13 cellular contexts compared by ENCODE assay signal in the genomic region with DNA sequence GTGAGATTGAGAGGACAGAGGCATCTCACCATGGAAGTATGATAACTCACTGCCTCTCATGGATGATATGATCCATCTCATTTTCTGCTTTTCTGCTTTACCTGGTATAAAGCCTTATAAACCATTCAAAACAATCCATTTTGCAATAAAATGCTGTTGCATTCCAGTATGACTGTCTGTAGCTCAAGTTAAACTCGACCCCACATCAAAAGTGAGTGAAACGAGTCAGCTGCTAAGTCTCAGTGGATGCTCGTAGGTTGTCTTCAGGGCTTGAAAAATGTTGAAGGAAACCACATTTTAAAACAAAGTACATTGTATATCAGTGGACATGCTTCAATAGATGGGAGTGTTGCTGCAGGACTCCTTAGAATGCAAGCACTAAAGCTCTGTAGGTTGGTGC.
"Had no signal": no experiment of that assay in that cellular context is flagged by ENCODE, and none has a peak within 500 bp of the region (broad histone marks: within the 10 kb centered on the region; RNA-seq: fewer than 3 reads in every experiment).

No MANE protein-coding gene starts in this region.

- H3K4me1 Mint-ChIP-seq: activated CD4-positive, alpha-beta memory T cell treated with anti-CD3 and anti-CD28 coated beads, Interleukin-2, amount 10 ng/mL, durations not matched to agents 7 days and 5 days; activated naive CD8-positive, alpha-beta T cell treated with anti-CD3 and anti-CD28 coated beads, Interleukin-2, amount 10 ng/mL, durations not matched to agents 7 days and 5 days had no signal

- H3K9ac ChIP-seq: parathyroid adenoma had no signal

- H3K27me3 Mint-ChIP-seq: activated CD4-positive, alpha-beta memory T cell treated with anti-CD3 and anti-CD28 coated beads, Interleukin-2, amount 10 ng/mL, durations not matched to agents 7 days and 5 days; activated naive CD8-positive, alpha-beta T cell treated with anti-CD3 and anti-CD28 coated beads, Interleukin-2, amount 10 ng/mL, durations not matched to agents 7 days and 5 days had no signal

- H2AFZ ChIP-seq: parathyroid adenoma had no signal

- H3K36me3 Mint-ChIP-seq: activated naive CD8-positive, alpha-beta T cell treated with anti-CD3 and anti-CD28 coated beads, Interleukin-2, amount 10 ng/mL, durations not matched to agents 7 days and 5 days; mesothelial cell of epicardium had no signal

- H3K36me3 ChIP-seq: ascending aorta, upper lobe of left lung had no signal

- H3K27ac Mint-ChIP-seq: activated CD4-positive, alpha-beta memory T cell treated with anti-CD3 and anti-CD28 coated beads, Interleukin-2, amount 10 ng/mL, durations not matched to agents 7 days and 5 days; activated naive CD8-positive, alpha-beta T cell treated with anti-CD3 and anti-CD28 coated beads, Interleukin-2, amount 10 ng/mL, durations not matched to agents 7 days and 5 days; T-helper 2 cell treated with Interferon-gamma antibody and Interleukin-4, amounts not matched to agents 5 μg/mL and 100 μg/mL, for 36 hours had no signal

- DNase-seq: activated CD4-positive, alpha-beta memory T cell treated with anti-CD3 and anti-CD28 coated beads, Interleukin-2, amount 10 ng/mL, durations not matched to agents 7 days and 5 days; activated gamma-delta T cell; activated naive CD8-positive, alpha-beta T cell treated with anti-CD3 and anti-CD28 coated beads, Interleukin-2, amount 10 ng/mL, durations not matched to agents 7 days and 5 days; activated T-cell treated with anti-CD3 and anti-CD28 coated beads, Interleukin-2, amount 50 U/mL, for 48 hours; hippocampal formation; stimulated activated CD4-positive, alpha-beta T cell treated with anti-CD3 and anti-CD28 coated beads, Interleukin-2, amount 100 ng/mL, for 48 hours; stimulated activated naive CD4-positive, alpha-beta T cell treated with Interleukin-2 at 50 U/mL for 16 hours; SW 1271; upper lobe of left lung had no signal

- H3K27me3 ChIP-seq: ascending aorta, upper lobe of left lung had no signal

- H3K4me3 ChIP-seq: ascending aorta, upper lobe of left lung had no signal

- H3K4me3 Mint-ChIP-seq: activated CD4-positive, alpha-beta memory T cell treated with anti-CD3 and anti-CD28 coated beads, Interleukin-2, amount 10 ng/mL, durations not matched to agents 7 days and 5 days; activated naive CD8-positive, alpha-beta T cell treated with anti-CD3 and anti-CD28 coated beads, Interleukin-2, amount 10 ng/mL, durations not matched to agents 7 days and 5 days; mesothelial cell of epicardium; T-helper 2 cell treated with Interferon-gamma antibody and Interleukin-4, amounts not matched to agents 5 μg/mL and 100 μg/mL, for 36 hours had no signal

- H3K9me3 Mint-ChIP-seq: mesothelial cell of epicardium had no signal

- H3K27ac ChIP-seq: ascending aorta, parathyroid adenoma, upper lobe of left lung had no signal

- H3K79me2 ChIP-seq: parathyroid adenoma had no signal

- H3K4me1 ChIP-seq: ascending aorta, parathyroid adenoma, upper lobe of left lung had no signal

- H3K9me3 ChIP-seq: ascending aorta, upper lobe of left lung had no signal
